In the genomic region with DNA sequence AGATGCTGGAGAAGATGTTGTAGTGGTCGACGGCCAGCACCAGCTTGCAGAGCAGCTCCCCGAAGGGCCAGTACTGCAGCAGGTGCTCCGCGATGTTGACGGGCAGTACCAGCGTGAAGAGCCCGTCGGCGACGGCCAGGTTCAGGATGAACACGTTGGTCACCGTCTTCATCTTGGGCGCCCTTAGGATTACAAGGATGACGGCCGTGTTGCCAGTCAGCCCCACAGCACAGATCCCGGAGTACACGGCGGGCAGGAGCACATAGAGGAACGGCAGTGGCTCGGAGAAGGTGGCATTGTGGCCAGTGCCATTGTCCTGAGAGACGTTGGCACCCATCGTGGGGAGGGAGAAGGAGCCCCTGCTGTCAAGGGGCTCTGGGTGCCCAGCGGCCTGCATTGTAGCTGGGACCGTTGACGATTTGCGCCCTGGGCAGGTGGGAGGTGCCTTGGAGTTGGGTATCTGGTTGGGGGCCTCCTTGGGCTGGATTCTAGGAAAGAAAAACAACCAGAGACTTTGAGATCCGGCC, we compare ENCODE assay signal across 28 cellular contexts. TPM values are rescaled to one million over a fixed set of nuclear protein-coding genes. Genes with fewer than 3 reads are reported as not detected.
DNase-seq lines count a peak whose midpoint lies in the region; ATAC-seq and TF ChIP-seq lines count a peak whose summit lies in the region.
"Had no signal": no experiment of that assay in that cellular context is flagged by ENCODE, and none has a peak within 500 bp of the region (broad histone marks: within the 10 kb centered on the region; RNA-seq: fewer than 3 reads in every experiment).

No MANE protein-coding gene starts in this region.

- no peak overlapping the region for H3K4me2 ChIP-seq in GM23338
- H3K4me2 ChIP-seq: smooth muscle cell had no signal

- H3K36me3 ChIP-seq in GM23338 (ENCODE audit: insufficient read depth) (no peaks in the 10 kb centered on the region), psoas muscle (ENCODE audit: insufficient read depth in 1 of 2, low read depth in 1 of 2) (no peaks in the 10 kb centered on the region)
- H3K36me3 ChIP-seq: adrenal gland, breast epithelium, thyroid gland had no signal

- H3K27me3 ChIP-seq in GM23338 (ENCODE audit: insufficient read depth), result peaks cover 11% of the 10 kb centered on the region
- H3K27me3 ChIP-seq in right cardiac atrium (ENCODE audit: control insufficient read depth, insufficient read depth), result no peaks in the 10 kb centered on the region
- peaks cover 0 to 40% (median 24%) of the 10 kb centered on the region in 3 donors for H3K27me3 ChIP-seq in psoas muscle (ENCODE audit: insufficient read depth in 3 of 3, low read length in 2 of 3)
- H3K27me3 ChIP-seq: thyroid gland had no signal

- peak; percentile 26 for DNase-seq in activated CD4-positive, CD25-positive, alpha-beta regulatory T cell treated with anti-CD3 and anti-CD28 coated beads, Interleukin-2, amount 50 U/mL, for 72 hours
- DNase-seq in activated CD4-positive, CD25-positive, alpha-beta regulatory T cell (lab: John Stamatoyannopoulos, UW), result no peak
- DNase-seq in GM23338 (ENCODE audit: low spot score) (peak; percentile 0), right cardiac atrium (peak; percentile 6 to 54 (median 21)), psoas muscle (peak; percentile 8 to 45), NCI-H748 treated with DMSO at 0.1 percent for 48 hours (lab: John Stamatoyannopoulos, UW) (no peak)
- DNase-seq: activated CD8-positive, alpha-beta memory T cell treated with anti-CD3 and anti-CD28 coated beads for 24 hours; cortex of kidney; KG1; midbrain; NCI-H1694; NCI-H2171; NCI-H526 treated with DMSO at 0.1 percent for 48 hours; stimulated activated CD4-positive, alpha-beta T cell treated with anti-CD3 and anti-CD28 coated beads, Interleukin-2, amount 100 ng/mL, for 48 hours; stimulated activated naive B cell treated with anti-CD40 and anti-IgM and Interleukin-4, amounts not matched to agents 10 μg/mL and 1 μg/mL and 100 μg/mL, for 72 hours; T-helper 9 cell; thyroid gland had no signal

- no peaks in the 10 kb centered on the region; the same call in 2 of the 3 replicates for H3K36me3 Mint-ChIP-seq in GM23338 (ENCODE audit: low read depth)
- H3K36me3 Mint-ChIP-seq: stimulated activated naive B cell treated with anti-CD40 and anti-IgM and Interleukin-4, amounts not matched to agents 10 μg/mL and 1 μg/mL and 100 μg/mL, for 72 hours had no signal

- H3K9me2 ChIP-seq in GM23338 (ENCODE audit: insufficient read depth), result no peaks in the 10 kb centered on the region

- H3K27ac Mint-ChIP-seq in GM23338, result no peak overlapping the region

- H3K9me3 Mint-ChIP-seq in GM23338, result peaks cover 5% of the 10 kb centered on the region; the same call in 2 of the 3 replicates
- H3K9me3 Mint-ChIP-seq: stimulated activated naive B cell treated with anti-CD40 and anti-IgM and Interleukin-4, amounts not matched to agents 10 μg/mL and 1 μg/mL and 100 μg/mL, for 72 hours had no signal

- no peak overlapping the region for H2AFZ ChIP-seq in GM23338

- WGBS in right cardiac atrium, result 90% methylated on average over 28 of the region's 28 CpGs
- WGBS in psoas muscle, 3 donors, result 75 to 79% (median 75%) methylated on average over 28 of the region's 28 CpGs

- H3K4me3 ChIP-seq in GM23338 (no peak overlapping the region), right cardiac atrium (ENCODE audit: low read length) (no peak overlapping the region), psoas muscle (no peak overlapping the region)
- H3K4me3 ChIP-seq: adrenal gland, breast epithelium, smooth muscle cell, thyroid gland had no signal

- H3K4me1 ChIP-seq in GM23338 (ENCODE audit: insufficient read depth), result no peaks in the 10 kb centered on the region
- H3K4me1 ChIP-seq in right cardiac atrium (ENCODE audit: control insufficient read depth, insufficient read depth, low read length), result no peaks in the 10 kb centered on the region
- H3K4me1 ChIP-seq in psoas muscle, result peaks cover 4% of the 10 kb centered on the region
- H3K4me1 ChIP-seq: breast epithelium had no signal

- H3K27me3 Mint-ChIP-seq in GM23338 (ENCODE audit: insufficient read depth, low read depth, poor library complexity), result peaks cover 17% of the 10 kb centered on the region

- intact Hi-C loops in right cardiac atrium (cut with DNase I) (no loop called here), psoas muscle (cut with DNase I) (no loop called here)

- peaks cover 7% of the 10 kb centered on the region for H3F3A ChIP-seq in GM23338 (replicated peaks; ENCODE audit: low read depth)

- ATAC-seq in GM23338 (no peak), right cardiac atrium (no peak), psoas muscle (no peak), GM19023 (IDR thresholded peaks at IDR 0.05; ENCODE audit: unreplicated experiment) (no peak), GM18498 (IDR thresholded peaks at IDR 0.05; ENCODE audit: unreplicated experiment) (no peak)

- no peaks in the 10 kb centered on the region for H3K9me3 ChIP-seq in right cardiac atrium (ENCODE audit: control insufficient read depth, low read length)
- H3K9me3 ChIP-seq in psoas muscle, result no peaks in the 10 kb centered on the region
- H3K9me3 ChIP-seq: adrenal gland, breast epithelium, thyroid gland had no signal

- TF ChIP-seq CTCF in GM23338 (conservative IDR thresholded peaks at IDR 0.05; ENCODE audit: low read depth in 2 of 2) (no peak), psoas muscle (IDR thresholded peaks at IDR 0.05) (no peak)

- H3K4me1 Mint-ChIP-seq in GM23338, result peaks cover 9% of the 10 kb centered on the region

- H4K20me1 ChIP-seq in GM23338 (replicated peaks; ENCODE audit: insufficient read depth), result no peaks in the 10 kb centered on the region

- H3K79me2 ChIP-seq in GM23338 (replicated peaks; ENCODE audit: insufficient read depth), result no peaks in the 10 kb centered on the region

- no peak overlapping the region; the same call in 2 of the 3 replicates for H3K4me3 Mint-ChIP-seq in GM23338
- H3K4me3 Mint-ChIP-seq: stimulated activated naive B cell treated with anti-CD40 and anti-IgM and Interleukin-4, amounts not matched to agents 10 μg/mL and 1 μg/mL and 100 μg/mL, for 72 hours had no signal

- H3K27ac ChIP-seq in GM23338 (ENCODE audit: low read depth), result no peak overlapping the region
- no peak overlapping the region for H3K27ac ChIP-seq in right cardiac atrium (ENCODE audit: low read length)
- no peak overlapping the region for H3K27ac ChIP-seq in psoas muscle
- H3K27ac ChIP-seq: 22Rv1, adrenal gland, breast epithelium, RWPE1, thyroid gland had no signal

TF ChIP-seq in GM23338, 12 proteins besides CTCF, POLR2A, EP300 and RAD21 (continues in another document):
- no peak for TF ChIP-seq EZH2phosphoT487 (IDR thresholded peaks at IDR 0.05; ENCODE audit: unreplicated experiment)
- TF ChIP-seq, protein P1, sequence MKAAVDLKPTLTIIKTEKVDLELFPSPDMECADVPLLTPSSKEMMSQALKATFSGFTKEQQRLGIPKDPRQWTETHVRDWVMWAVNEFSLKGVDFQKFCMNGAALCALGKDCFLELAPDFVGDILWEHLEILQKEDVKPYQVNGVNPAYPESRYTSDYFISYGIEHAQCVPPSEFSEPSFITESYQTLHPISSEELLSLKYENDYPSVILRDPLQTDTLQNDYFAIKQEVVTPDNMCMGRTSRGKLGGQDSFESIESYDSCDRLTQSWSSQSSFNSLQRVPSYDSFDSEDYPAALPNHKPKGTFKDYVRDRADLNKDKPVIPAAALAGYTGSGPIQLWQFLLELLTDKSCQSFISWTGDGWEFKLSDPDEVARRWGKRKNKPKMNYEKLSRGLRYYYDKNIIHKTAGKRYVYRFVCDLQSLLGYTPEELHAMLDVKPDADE (IDR thresholded peaks at IDR 0.05), result no peak
- no peak for TF ChIP-seq STAT1 (IDR thresholded peaks at IDR 0.05; ENCODE audit: unreplicated experiment)
- TF ChIP-seq CREB1 (CRISPR knock-in tag; IDR thresholded peaks at IDR 0.05; ENCODE audit: low read depth), result no peak

RNA-seq across cellular contexts. Expression of a gene that starts 0.9 kb away (rescaled TPM):
- total RNA-seq in GM23338 (2014; rRNA removed; shearing (Covaris generic)), result not detected in 2 replicates
- not detected in 2 replicates for polyA plus RNA-seq in GM23338 (2016; fragmentation: Nextera tagmentation; extraction: Ambion mirVana)
- not detected for total RNA-seq in right cardiac atrium
- polyA plus RNA-seq in right cardiac atrium, result not detected
- total RNA-seq in psoas muscle, result not detected
- not detected for polyA plus RNA-seq in psoas muscle
- total RNA-seq: breast epithelium, glomerular endothelial cell, HT-29, pulmonary artery endothelial cell, smooth muscle cell, thyroid gland had no signal
- polyA plus RNA-seq: neural cell, smooth muscle cell had no signal

RNA-seq across cellular contexts. Expression of a gene that starts 22.3 kb away (rescaled TPM):
- 1.1 TPM in 1 of 2 replicates, not detected in the other for total RNA-seq in GM23338 (2014; rRNA removed; shearing (Covaris generic))
- polyA plus RNA-seq in GM23338 (2016; fragmentation: Nextera tagmentation; extraction: Ambion mirVana) (1.8 and 2.4 TPM in 2 replicates), right cardiac atrium (0.41 TPM), psoas muscle (not detected)
- total RNA-seq in right cardiac atrium (under 1 TPM in 3 of 4 donors, not detected in 1; 0.29 to 0.65 (median 0.50) TPM), psoas muscle (not detected)
- total RNA-seq: HT-29, pulmonary artery endothelial cell, smooth muscle cell had no signal

RNA-seq across cellular contexts. Expression of a gene that starts 26.6 kb away (rescaled TPM):
- total RNA-seq in GM23338 (2014; rRNA removed; shearing (Covaris generic)), result 0.74 and 1.1 TPM in 2 replicates
- polyA plus RNA-seq in GM23338 (2016; fragmentation: Nextera tagmentation; extraction: Ambion mirVana), result 0.24 and 0.27 TPM in 2 replicates
- 1 to 10 TPM in 2 of 4 donors, under 1 TPM in 2; 0.50 to 1.3 (median 1.1) TPM for total RNA-seq in right cardiac atrium
- polyA plus RNA-seq in right cardiac atrium, result 0.81 TPM
- under 1 TPM; 0.17 to 0.94 (median 0.21) TPM for total RNA-seq in psoas muscle
- under 1 TPM; 0.03 to 0.08 (median 0.08) TPM for polyA plus RNA-seq in psoas muscle

RNA-seq across cellular contexts. Expression of a gene that starts 27.2 kb away (rescaled TPM):
- 15.0 and 19.7 TPM in 2 replicates for total RNA-seq in GM23338 (2014; rRNA removed; shearing (Covaris generic))
- 12.5 and 13.1 TPM in 2 replicates for polyA plus RNA-seq in GM23338 (2016; fragmentation: Nextera tagmentation; extraction: Ambion mirVana)
- 1 to 10 TPM; 6.3 to 9.1 (median 8.3) TPM for total RNA-seq in right cardiac atrium
- polyA plus RNA-seq in right cardiac atrium, result 5.8 TPM
- 1 to 10 TPM; 2.0 to 3.5 (median 2.4) TPM for total RNA-seq in psoas muscle
- 1 to 10 TPM; 3.7 to 5.7 (median 3.8) TPM for polyA plus RNA-seq in psoas muscle

RNA-seq across cellular contexts. Expression of a gene that starts 43.5 kb away (rescaled TPM):
- total RNA-seq in GM23338 (2014; rRNA removed; shearing (Covaris generic)), result 15.0 and 21.0 TPM in 2 replicates
- polyA plus RNA-seq in GM23338 (2016; fragmentation: Nextera tagmentation; extraction: Ambion mirVana) (54.4 and 58.9 TPM in 2 replicates), right cardiac atrium (38.3 TPM), psoas muscle (10 to 100 TPM; 15.1 to 24.9 (median 15.6) TPM)
- total RNA-seq in right cardiac atrium (10 to 100 TPM; 46.3 to 52.0 (median 50.0) TPM), psoas muscle (10 to 100 TPM; 30.2 to 43.4 (median 37.6) TPM)

Comparison
In these comparisons a context has a peak if more than half of its experiments do, and no peak if none do; other contexts are left out.
1. DNase-seq: peak in activated CD4-positive, CD25-positive, alpha-beta regulatory T cell treated with anti-CD3 and anti-CD28 coated beads, Interleukin-2, amount 50 U/mL, for 72 hours (single experiment), GM23338 (single experiment), right cardiac atrium (3 of 3) and psoas muscle (2 of 2); none in activated CD4-positive, CD25-positive, alpha-beta regulatory T cell (0 of 4) and NCI-H748 treated with DMSO at 0.1 percent for 48 hours (single experiment).